ENCODE assay signal across 29 cellular contexts in the genomic region with DNA sequence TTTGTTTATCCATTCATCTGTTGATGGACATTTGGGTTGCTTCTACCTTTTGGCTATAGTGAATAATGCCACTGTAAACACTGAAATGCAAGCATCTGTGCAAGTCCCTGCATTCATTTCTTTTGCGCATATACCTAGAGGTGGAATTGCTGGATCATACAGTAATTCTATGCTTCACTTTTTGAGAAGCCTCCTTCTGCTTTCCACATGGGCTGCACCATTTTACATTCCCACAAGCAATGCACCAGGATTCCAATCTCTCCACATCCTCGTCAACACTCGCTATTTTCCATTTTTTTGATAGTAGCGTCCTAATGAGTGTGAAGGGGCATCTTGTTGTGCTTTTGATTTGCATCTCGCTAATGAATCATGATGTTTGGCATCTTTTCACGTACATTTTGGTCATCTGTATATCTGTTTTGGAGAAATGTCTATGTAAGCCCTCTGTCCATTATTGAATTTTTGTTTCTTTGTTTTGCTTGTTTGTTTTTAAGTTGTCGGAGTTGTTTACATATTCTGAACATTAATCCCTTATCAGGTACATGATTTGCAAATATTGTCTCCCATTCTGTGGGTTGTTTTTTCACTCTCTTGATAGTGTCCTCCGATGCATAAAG.
"Had no signal": no experiment of that assay in that cellular context is flagged by ENCODE, and none has a peak within 500 bp of the region (broad histone marks: within the 10 kb centered on the region; RNA-seq: fewer than 3 reads in every experiment).

No MANE protein-coding gene starts in this region.

- H3K27ac Mint-ChIP-seq: stimulated activated effector memory CD8-positive, alpha-beta T cell treated with anti-CD3 and anti-CD28 coated beads, Interleukin-12 subunit alpha, Interleukin-12 subunit beta, amount 100 ng/mL, for 72 hours; stimulated activated memory B cell treated with anti-CD40 and anti-IgM and Interleukin-4, amounts not matched to agents 10 μg/mL and 1 μg/mL and 100 μg/mL, for 72 hours; stimulated activated naive B cell treated with anti-CD40 and anti-IgM and Interleukin-4, amounts not matched to agents 10 μg/mL and 1 μg/mL and 100 μg/mL, for 72 hours; stimulated activated naive CD8-positive, alpha-beta T cell treated with anti-CD3 and anti-CD28 coated beads, Interleukin-15, amount 100 ng/mL, for 72 hours; stimulated activated naive CD8-positive, alpha-beta T cell treated with anti-CD3 and anti-CD28 coated beads, Interleukin-15, Interleukin-2, amounts not matched to agents 100 ng/mL and 50 ng/mL, for 24 hours; type B pancreatic cell had no signal

- H3K36me3 ChIP-seq: stomach, suprapubic skin, thoracic aorta, thyroid gland, tibial artery, tibial nerve, transverse colon, upper lobe of left lung, upper lobe of right lung, uterus, vagina had no signal

- H3K4me3 Mint-ChIP-seq: stimulated activated effector memory CD8-positive, alpha-beta T cell treated with anti-CD3 and anti-CD28 coated beads, Interleukin-12 subunit alpha, Interleukin-12 subunit beta, amount 100 ng/mL, for 72 hours; stimulated activated memory B cell treated with anti-CD40 and anti-IgM and Interleukin-4, amounts not matched to agents 10 μg/mL and 1 μg/mL and 100 μg/mL, for 72 hours; stimulated activated naive B cell treated with anti-CD40 and anti-IgM and Interleukin-4, amounts not matched to agents 10 μg/mL and 1 μg/mL and 100 μg/mL, for 72 hours; stimulated activated naive CD8-positive, alpha-beta T cell treated with anti-CD3 and anti-CD28 coated beads, Interleukin-15, amount 100 ng/mL, for 72 hours; stimulated activated naive CD8-positive, alpha-beta T cell treated with anti-CD3 and anti-CD28 coated beads, Interleukin-15, Interleukin-2, amounts not matched to agents 100 ng/mL and 50 ng/mL, for 24 hours; type B pancreatic cell had no signal

- H3K9me3 ChIP-seq: stomach, suprapubic skin, testis, thoracic aorta, thyroid gland, tibial artery, tibial nerve, transverse colon, upper lobe of left lung, upper lobe of right lung, uterus, vagina had no signal

- H3K4me3 ChIP-seq: stomach, suprapubic skin, testis, thoracic aorta, thyroid gland, tibial artery, tibial nerve, transverse colon, upper lobe of left lung, upper lobe of right lung, uterus, vagina had no signal

- DNase-seq: stimulated activated CD4-positive, alpha-beta T cell treated with anti-CD3 and anti-CD28 coated beads, Interleukin-2, amount 100 ng/mL, for 48 hours; stimulated activated CD4-positive, alpha-beta T cell treated with anti-CD3 and anti-CD28 coated beads, Interleukin-4, amount 100 ng/mL, for 1 hour; stimulated activated CD4-positive, alpha-beta T cell treated with anti-CD3 and anti-CD28 coated beads, Interleukin-4, amount 100 ng/mL, for 24 hours; stimulated activated CD4-positive, alpha-beta T cell treated with anti-CD3 and anti-CD28 coated beads, Interleukin-4, amount 100 ng/mL, for 4 hours; stimulated activated CD8-positive, alpha-beta memory T cell treated with anti-CD3 and anti-CD28 coated beads, Interleukin-4, amount 100 ng/mL, for 48 hours; stimulated activated naive B cell treated with anti-CD40 and anti-IgM and Interleukin-4, amounts not matched to agents 10 μg/mL and 1 μg/mL and 100 μg/mL, for 72 hours; stimulated activated naive CD4-positive, alpha-beta T cell; stimulated activated naive CD4-positive, alpha-beta T cell treated with Interleukin-2 at 50 U/mL for 16 hours; stimulated activated naive CD8-positive, alpha-beta T cell treated with anti-CD3 and anti-CD28 coated beads, Interleukin-15, amount 100 ng/mL, for 72 hours; stimulated activated naive CD8-positive, alpha-beta T cell treated with anti-CD3 and anti-CD28 coated beads, Interleukin-15, Interleukin-2, amounts not matched to agents 100 U/mL and 50 U/mL, for 24 hours; stomach; substantia nigra; testis; thyroid gland; tibial artery; transverse colon; trophoblast cell; upper lobe of right lung; uterus had no signal

- H3K4me1 ChIP-seq: stomach, testis, tibial artery, tibial nerve, transverse colon, uterus had no signal

- H3K27ac ChIP-seq: stomach, suprapubic skin, testis, thoracic aorta, thyroid gland, tibial artery, tibial nerve, transverse colon, upper lobe of left lung, upper lobe of right lung, uterus, vagina had no signal

- H3K36me3 Mint-ChIP-seq: stimulated activated effector memory CD8-positive, alpha-beta T cell treated with anti-CD3 and anti-CD28 coated beads, Interleukin-12 subunit alpha, Interleukin-12 subunit beta, amount 100 ng/mL, for 72 hours; stimulated activated memory B cell treated with anti-CD40 and anti-IgM and Interleukin-4, amounts not matched to agents 10 μg/mL and 1 μg/mL and 100 μg/mL, for 72 hours; stimulated activated naive B cell treated with anti-CD40 and anti-IgM and Interleukin-4, amounts not matched to agents 10 μg/mL and 1 μg/mL and 100 μg/mL, for 72 hours; type B pancreatic cell had no signal

- H3K27me3 ChIP-seq: suprapubic skin, testis, thyroid gland, upper lobe of left lung, vagina had no signal

- FAIRE-seq: urothelium cell line had no signal

- ATAC-seq: stimulated activated effector memory CD8-positive, alpha-beta T cell treated with anti-CD3 and anti-CD28 coated beads, Interleukin-12 subunit alpha, Interleukin-12 subunit beta, amount 100 ng/mL, for 72 hours; stimulated activated memory B cell treated with anti-CD40 and anti-IgM and Interleukin-4, amounts not matched to agents 10 μg/mL and 1 μg/mL and 100 μg/mL, for 72 hours; stimulated activated naive B cell treated with anti-CD40 and anti-IgM and Interleukin-4, amounts not matched to agents 10 μg/mL and 1 μg/mL and 100 μg/mL, for 72 hours; stimulated activated naive CD8-positive, alpha-beta T cell treated with anti-CD3 and anti-CD28 coated beads, Interleukin-15, amount 100 ng/mL, for 72 hours; stimulated activated naive CD8-positive, alpha-beta T cell treated with anti-CD3 and anti-CD28 coated beads, Interleukin-15, Interleukin-2, amounts not matched to agents 100 U/mL and 50 U/mL, for 24 hours; upper lobe of right lung had no signal

- H3K9me3 Mint-ChIP-seq: stimulated activated effector memory CD8-positive, alpha-beta T cell treated with anti-CD3 and anti-CD28 coated beads, Interleukin-12 subunit alpha, Interleukin-12 subunit beta, amount 100 ng/mL, for 72 hours; stimulated activated naive CD8-positive, alpha-beta T cell treated with anti-CD3 and anti-CD28 coated beads, Interleukin-15, amount 100 ng/mL, for 72 hours; stimulated activated naive CD8-positive, alpha-beta T cell treated with anti-CD3 and anti-CD28 coated beads, Interleukin-15, Interleukin-2, amounts not matched to agents 100 ng/mL and 50 ng/mL, for 24 hours; type B pancreatic cell had no signal
